Comparison of ENCODE assay signal across 15 cellular contexts in the genomic region with DNA sequence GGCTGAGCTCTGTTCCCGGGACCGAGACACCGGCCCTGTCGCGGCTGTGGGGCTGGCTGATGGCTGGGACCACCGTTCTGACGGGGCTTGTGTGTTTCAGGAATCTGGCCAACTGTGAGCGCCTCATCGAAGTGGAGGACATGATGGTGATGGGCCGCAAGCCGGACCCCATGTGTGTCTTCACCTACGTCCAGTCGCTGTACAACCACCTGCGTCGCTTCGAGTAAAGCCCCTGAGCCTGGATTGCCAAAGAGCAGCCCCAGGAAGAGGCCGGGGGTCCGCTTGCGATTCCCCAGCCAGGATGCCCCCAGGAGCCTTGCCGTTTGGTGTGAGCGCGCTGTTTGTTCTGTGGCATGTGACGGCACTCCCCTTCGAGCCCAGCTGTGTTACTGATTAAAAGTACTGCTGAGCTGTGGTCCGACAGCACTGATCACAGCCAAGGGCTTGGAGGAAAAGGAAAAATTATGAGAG. TPM values are rescaled to one million over a fixed set of nuclear protein-coding genes. Genes with fewer than 3 reads are reported as not detected.
DNase-seq lines count a peak whose midpoint lies in the region; ATAC-seq and TF ChIP-seq lines count a peak whose summit lies in the region.
"Had no signal": no experiment of that assay in that cellular context is flagged by ENCODE, and none has a peak within 500 bp of the region (broad histone marks: within the 10 kb centered on the region; RNA-seq: fewer than 3 reads in every experiment).

No MANE protein-coding gene starts in this region.

- no peak overlapping the region for H4K12ac ChIP-seq in trophoblast cell (ENCODE audit: low read depth, low read length)

- peak overlapping the region; percentile 22 for H2BK12ac ChIP-seq in trophoblast cell (ENCODE audit: low read length)

- H3K9me3 ChIP-seq in BLaER1 = no peaks in the 10 kb centered on the region
- H3K9me3 ChIP-seq in hepatocyte (ENCODE audit: low read depth) = no peaks in the 10 kb centered on the region
- H3K9me3 ChIP-seq in trophoblast cell (ENCODE audit: insufficient read depth, low read depth, low read length) = peaks cover 2% of the 10 kb centered on the region
- H3K9me3 ChIP-seq in CD8-positive, alpha-beta T cell (ENCODE audit: low read length) = no peaks in the 10 kb centered on the region
- H3K9me3 ChIP-seq: A549, tibial artery had no signal

- peak overlapping the region; percentile 2 for H2AK5ac ChIP-seq in trophoblast cell (ENCODE audit: low read length)

- no peak overlapping the region for H3K4ac ChIP-seq in trophoblast cell (ENCODE audit: low read depth, low read length)

- DNase-seq in caudate nucleus (lab: John Stamatoyannopoulos, UW) (no peak), hepatocyte (ENCODE audit: low spot score) (no peak), trophoblast cell (no peak), iPS-NIHi7 (ENCODE audit: extremely low spot score) (no peak)
- DNase-seq in activated CD8-positive, alpha-beta memory T cell treated with anti-CD3 and anti-CD28 coated beads, Interleukin-2, amount 10 ng/mL, durations not matched to agents 7 days and 5 days = no peak
- no peak for DNase-seq in CD8-positive, alpha-beta T cell
- no peak for DNase-seq in activated naive CD8-positive, alpha-beta T cell treated with anti-CD3 and anti-CD28 coated beads, Interleukin-2, amount 50 U/mL, for 24 hours
- DNase-seq: activated CD8-positive, alpha-beta T cell treated with anti-CD3 and anti-CD28 coated beads, Interleukin-2, amount 10 ng/mL, durations not matched to agents 7 days and 5 days; activated naive CD4-positive, alpha-beta T cell treated with anti-CD3 and anti-CD28 coated beads, Interleukin-2, amount 10 ng/mL, durations not matched to agents 7 days and 5 days; NCI-H2227 treated with DMSO at 0.1 percent for 48 hours had no signal

- H3K23ac ChIP-seq in trophoblast cell (ENCODE audit: low read length) = no peak overlapping the region

- ATAC-seq in activated CD8-positive, alpha-beta memory T cell treated with anti-CD3 and anti-CD28 coated beads, Interleukin-2, amount 10 ng/mL, durations not matched to agents 7 days and 5 days = no peak
- no peak for ATAC-seq in CD8-positive, alpha-beta T cell
- no peak for ATAC-seq in activated naive CD8-positive, alpha-beta T cell treated with anti-CD3 and anti-CD28 coated beads, Interleukin-2, amount 50 U/mL, for 24 hours
- ATAC-seq: A549; activated CD8-positive, alpha-beta T cell treated with anti-CD3 and anti-CD28 coated beads, Interleukin-2, amount 10 ng/mL, durations not matched to agents 7 days and 5 days had no signal

- no peak overlapping the region for H4K91ac ChIP-seq in trophoblast cell (ENCODE audit: low read depth, low read length)

- no peak overlapping the region for H2BK120ac ChIP-seq in trophoblast cell (ENCODE audit: insufficient read depth, low read length, poor library complexity)

- CTCF ChIA-PET in activated CD8-positive, alpha-beta memory T cell treated with anti-CD3 and anti-CD28 coated beads, Interleukin-2, amount 10 ng/mL, durations not matched to agents 7 days and 5 days (lab: Charles Lee) = no interaction called here
- CTCF ChIA-PET in CD8-positive, alpha-beta T cell (lab: Charles Lee) = interaction anchor here (0.6 kb wide), 1 partner anchor 870 kb away, joined by 4 read pairs; no protein-coding TSS in a partner anchor

- H3K14ac ChIP-seq in trophoblast cell (ENCODE audit: low read length) = no peak overlapping the region

- H3K9ac ChIP-seq in BLaER1 (peak overlapping the region; percentile 62; the same call in 1 of the 2 replicates), trophoblast cell (ENCODE audit: low read length) (no peak overlapping the region)

- H3K4me3 Mint-ChIP-seq in activated CD8-positive, alpha-beta memory T cell treated with anti-CD3 and anti-CD28 coated beads, Interleukin-2, amount 10 ng/mL, durations not matched to agents 7 days and 5 days = no peak overlapping the region
- no peak overlapping the region for H3K4me3 Mint-ChIP-seq in CD8-positive, alpha-beta T cell
- H3K4me3 Mint-ChIP-seq in activated naive CD8-positive, alpha-beta T cell treated with anti-CD3 and anti-CD28 coated beads, Interleukin-2, amount 50 U/mL, for 24 hours = no peak overlapping the region
- H3K4me3 Mint-ChIP-seq: activated CD8-positive, alpha-beta T cell treated with anti-CD3 and anti-CD28 coated beads, Interleukin-2, amount 10 ng/mL, durations not matched to agents 7 days and 5 days; activated naive CD4-positive, alpha-beta T cell treated with anti-CD3 and anti-CD28 coated beads, Interleukin-2, amount 10 ng/mL, durations not matched to agents 7 days and 5 days; memory B cell had no signal

- H3K36me3 ChIP-seq in BLaER1 (no peaks in the 10 kb centered on the region), hepatocyte (replicated peaks; ENCODE audit: insufficient read depth, low read depth) (no peaks in the 10 kb centered on the region), trophoblast cell (ENCODE audit: control insufficient read depth in 1 of 2, insufficient read depth in 2 of 2, low read length in 2 of 2) (peaks cover 46 to 47% of the 10 kb centered on the region in 2 experiments)
- H3K36me3 ChIP-seq in CD8-positive, alpha-beta T cell (ENCODE audit: insufficient read depth, low read length) = no peaks in the 10 kb centered on the region
- H3K36me3 ChIP-seq: tibial artery had no signal

- POLR2A ChIA-PET in CD8-positive, alpha-beta T cell (lab: Charles Lee) = no interaction called here

- H3K36me3 Mint-ChIP-seq in activated CD8-positive, alpha-beta memory T cell treated with anti-CD3 and anti-CD28 coated beads, Interleukin-2, amount 10 ng/mL, durations not matched to agents 7 days and 5 days = no peaks in the 10 kb centered on the region
- no peaks in the 10 kb centered on the region for H3K36me3 Mint-ChIP-seq in CD8-positive, alpha-beta T cell
- no peaks in the 10 kb centered on the region for H3K36me3 Mint-ChIP-seq in activated naive CD8-positive, alpha-beta T cell treated with anti-CD3 and anti-CD28 coated beads, Interleukin-2, amount 50 U/mL, for 24 hours (ENCODE audit: low read depth)
- H3K36me3 Mint-ChIP-seq: activated naive CD4-positive, alpha-beta T cell treated with anti-CD3 and anti-CD28 coated beads, Interleukin-2, amount 10 ng/mL, durations not matched to agents 7 days and 5 days; memory B cell had no signal

- H2AFZ ChIP-seq in hepatocyte (peak overlapping the region; percentile 35), trophoblast cell (ENCODE audit: insufficient read depth, low read length, poor library complexity) (no peak overlapping the region)

- H3K27me3 ChIP-seq in BLaER1 (no peaks in the 10 kb centered on the region), hepatocyte (no peaks in the 10 kb centered on the region), trophoblast cell (ENCODE audit: insufficient read depth, low read length) (no peaks in the 10 kb centered on the region)
- H3K27me3 ChIP-seq in CD8-positive, alpha-beta T cell (ENCODE audit: insufficient read depth, low read length) = no peaks in the 10 kb centered on the region

- H3K27ac ChIP-seq in BLaER1 = peak overlapping the region; percentile 75
- peak overlapping the region; percentile 39 for H3K27ac ChIP-seq in caudate nucleus (ENCODE audit: low read depth, low read length)
- peak overlapping the region; percentile 89 for H3K27ac ChIP-seq in hepatocyte
- H3K27ac ChIP-seq in trophoblast cell (ENCODE audit: low read depth, low read length) = no peak overlapping the region
- no peak overlapping the region for H3K27ac ChIP-seq in CD8-positive, alpha-beta T cell (ENCODE audit: low read depth, low read length)
- H3K27ac ChIP-seq: A549, tibial artery had no signal

- TF ChIP-seq CTCF in hepatocyte (IDR thresholded peaks at IDR 0.05; ENCODE audit: poor library complexity) = no peak
- TF ChIP-seq CTCF in CD8-positive, alpha-beta T cell (IDR thresholded peaks at IDR 0.05) = no peak

- H3K9me3 Mint-ChIP-seq in activated CD8-positive, alpha-beta memory T cell treated with anti-CD3 and anti-CD28 coated beads, Interleukin-2, amount 10 ng/mL, durations not matched to agents 7 days and 5 days (ENCODE audit: low read depth) = no peaks in the 10 kb centered on the region
- H3K9me3 Mint-ChIP-seq in CD8-positive, alpha-beta T cell = no peaks in the 10 kb centered on the region
- H3K9me3 Mint-ChIP-seq in activated naive CD8-positive, alpha-beta T cell treated with anti-CD3 and anti-CD28 coated beads, Interleukin-2, amount 50 U/mL, for 24 hours = no peaks in the 10 kb centered on the region
- H3K9me3 Mint-ChIP-seq: activated naive CD4-positive, alpha-beta T cell treated with anti-CD3 and anti-CD28 coated beads, Interleukin-2, amount 10 ng/mL, durations not matched to agents 7 days and 5 days; memory B cell had no signal

- peaks cover 3% of the 10 kb centered on the region for H3K4me1 Mint-ChIP-seq in activated CD8-positive, alpha-beta memory T cell treated with anti-CD3 and anti-CD28 coated beads, Interleukin-2, amount 10 ng/mL, durations not matched to agents 7 days and 5 days
- no peaks in the 10 kb centered on the region for H3K4me1 Mint-ChIP-seq in CD8-positive, alpha-beta T cell (ENCODE audit: low read depth)
- H3K4me1 Mint-ChIP-seq in activated naive CD8-positive, alpha-beta T cell treated with anti-CD3 and anti-CD28 coated beads, Interleukin-2, amount 50 U/mL, for 24 hours = no peaks in the 10 kb centered on the region
- H3K4me1 Mint-ChIP-seq: activated naive CD4-positive, alpha-beta T cell treated with anti-CD3 and anti-CD28 coated beads, Interleukin-2, amount 10 ng/mL, durations not matched to agents 7 days and 5 days had no signal

- intact Hi-C loops in CD8-positive, alpha-beta T cell (cut with DNase I, micrococcal nuclease) = no loop called here

- H4K20me1 ChIP-seq in BLaER1 (no peaks in the 10 kb centered on the region), hepatocyte (ENCODE audit: insufficient read depth, poor library complexity, severe bottlenecking) (no peaks in the 10 kb centered on the region)

- H3K4me1 ChIP-seq in BLaER1 (peaks cover 50% of the 10 kb centered on the region), hepatocyte (ENCODE audit: insufficient read depth) (peaks cover 63% of the 10 kb centered on the region), trophoblast cell (ENCODE audit: control insufficient read depth in 1 of 2, insufficient read depth in 2 of 2, low read length in 2 of 2) (peaks cover 16 to 23% of the 10 kb centered on the region in 2 experiments)
- no peaks in the 10 kb centered on the region for H3K4me1 ChIP-seq in CD8-positive, alpha-beta T cell (ENCODE audit: insufficient read depth, low read length)
- H3K4me1 ChIP-seq: A549, tibial artery had no signal

- peaks cover 48% of the 10 kb centered on the region for H3K27me3 Mint-ChIP-seq in activated CD8-positive, alpha-beta memory T cell treated with anti-CD3 and anti-CD28 coated beads, Interleukin-2, amount 10 ng/mL, durations not matched to agents 7 days and 5 days
- H3K27me3 Mint-ChIP-seq in CD8-positive, alpha-beta T cell (ENCODE audit: low read depth) = peaks cover 6% of the 10 kb centered on the region
- peaks cover 10% of the 10 kb centered on the region for H3K27me3 Mint-ChIP-seq in activated naive CD8-positive, alpha-beta T cell treated with anti-CD3 and anti-CD28 coated beads, Interleukin-2, amount 50 U/mL, for 24 hours

- H3K9me2 ChIP-seq in hepatocyte (replicated peaks; ENCODE audit: insufficient read depth) = no peaks in the 10 kb centered on the region

- no peak overlapping the region for H4K8ac ChIP-seq in trophoblast cell (ENCODE audit: low read depth, low read length)

- H3K4me2 ChIP-seq in BLaER1 = peak overlapping the region; percentile 80
- H3K4me2 ChIP-seq in hepatocyte = peak overlapping the region; percentile 60
- no peak overlapping the region for H3K4me2 ChIP-seq in trophoblast cell (ENCODE audit: low read length)
- H3K4me2 ChIP-seq: A549 had no signal

- H3K18ac ChIP-seq in trophoblast cell (ENCODE audit: low read length) = peak overlapping the region; percentile 0

- H3K79me1 ChIP-seq in trophoblast cell (ENCODE audit: low read length) = peaks cover 3% of the 10 kb centered on the region

- 67% methylated on average over 25 of the region's 25 CpGs for WGBS in hepatocyte (ENCODE audit: low lambda C conversion rate, missing lambda C conversion rate)
- WGBS in trophoblast cell (ENCODE audit: extremely low coverage, insufficient coverage, insufficient read length) = no CpG with 5 or more reads among the region's 25 CpGs

- no peak overlapping the region for H2BK5ac ChIP-seq in trophoblast cell (ENCODE audit: low read depth, low read length, poor library complexity)

- H3K79me2 ChIP-seq in hepatocyte = peaks cover 12% of the 10 kb centered on the region
- H3K79me2 ChIP-seq in trophoblast cell (ENCODE audit: control insufficient read depth, insufficient read depth, low read length, poor library complexity) = peaks cover 2% of the 10 kb centered on the region

- no peak overlapping the region for H3K4me3 ChIP-seq in BLaER1
- no peak overlapping the region for H3K4me3 ChIP-seq in hepatocyte
- H3K4me3 ChIP-seq in trophoblast cell (ENCODE audit: low read depth, low read length) = no peak overlapping the region
- H3K4me3 ChIP-seq in CD8-positive, alpha-beta T cell (ENCODE audit: low read depth, low read length) = no peak overlapping the region
- H3K4me3 ChIP-seq: A549, tibial artery had no signal

- no peak overlapping the region for H3K27ac Mint-ChIP-seq in activated CD8-positive, alpha-beta memory T cell treated with anti-CD3 and anti-CD28 coated beads, Interleukin-2, amount 10 ng/mL, durations not matched to agents 7 days and 5 days
- H3K27ac Mint-ChIP-seq in CD8-positive, alpha-beta T cell = no peak overlapping the region
- no peak overlapping the region for H3K27ac Mint-ChIP-seq in activated naive CD8-positive, alpha-beta T cell treated with anti-CD3 and anti-CD28 coated beads, Interleukin-2, amount 50 U/mL, for 24 hours
- H3K27ac Mint-ChIP-seq: activated CD8-positive, alpha-beta T cell treated with anti-CD3 and anti-CD28 coated beads, Interleukin-2, amount 10 ng/mL, durations not matched to agents 7 days and 5 days; activated naive CD4-positive, alpha-beta T cell treated with anti-CD3 and anti-CD28 coated beads, Interleukin-2, amount 10 ng/mL, durations not matched to agents 7 days and 5 days; memory B cell had no signal

RNA-seq across cellular contexts. Expression of gene SMTNL2, which starts 23.0 kb away (rescaled TPM):
- 41.5 and 56.8 TPM in 2 replicates for total RNA-seq in hepatocyte
- polyA plus RNA-seq in hepatocyte = 106 TPM in 2 replicates
- 71.8 and 77.6 TPM in 2 replicates for polyA plus RNA-seq in trophoblast cell (2013)
- not detected for total RNA-seq in activated CD8-positive, alpha-beta memory T cell treated with anti-CD3 and anti-CD28 coated beads, Interleukin-2, amount 10 ng/mL, durations not matched to agents 7 days and 5 days
- not detected for total RNA-seq in CD8-positive, alpha-beta T cell
- total RNA-seq: activated CD8-positive, alpha-beta T cell treated with anti-CD3 and anti-CD28 coated beads, Interleukin-2, amount 10 ng/mL, durations not matched to agents 7 days and 5 days; dermis microvascular lymphatic vessel endothelial cell had no signal

RNA-seq across cellular contexts. Expression of gene ALOX15, which starts 34.2 kb away (rescaled TPM):
- total RNA-seq in hepatocyte = 1.9 and 2.1 TPM in 2 replicates
- 5.5 and 7.5 TPM in 2 replicates for polyA plus RNA-seq in hepatocyte
- 1.6 and 1.9 TPM in 2 replicates for polyA plus RNA-seq in trophoblast cell (2013)
- total RNA-seq in activated CD8-positive, alpha-beta memory T cell treated with anti-CD3 and anti-CD28 coated beads, Interleukin-2, amount 10 ng/mL, durations not matched to agents 7 days and 5 days = not detected
- not detected for total RNA-seq in CD8-positive, alpha-beta T cell
- total RNA-seq: activated CD8-positive, alpha-beta T cell treated with anti-CD3 and anti-CD28 coated beads, Interleukin-2, amount 10 ng/mL, durations not matched to agents 7 days and 5 days; dermis microvascular lymphatic vessel endothelial cell had no signal

RNA-seq across cellular contexts. Expression of gene GGT6, which starts 46.9 kb away (rescaled TPM):
- 0.32 TPM in 1 of 2 replicates, not detected in the other for total RNA-seq in hepatocyte
- not detected in 2 replicates for polyA plus RNA-seq in hepatocyte
- polyA plus RNA-seq in trophoblast cell (2013) = not detected in 2 replicates
- not detected for total RNA-seq in activated CD8-positive, alpha-beta memory T cell treated with anti-CD3 and anti-CD28 coated beads, Interleukin-2, amount 10 ng/mL, durations not matched to agents 7 days and 5 days
- total RNA-seq in CD8-positive, alpha-beta T cell = not detected
- total RNA-seq: activated CD8-positive, alpha-beta T cell treated with anti-CD3 and anti-CD28 coated beads, Interleukin-2, amount 10 ng/mL, durations not matched to agents 7 days and 5 days; dermis microvascular lymphatic vessel endothelial cell had no signal
- polyA plus RNA-seq: A549 had no signal

RNA-seq across cellular contexts. Expression of gene MYBBP1A, which starts 52.1 kb away (rescaled TPM):
- total RNA-seq in hepatocyte = 17.9 and 23.7 TPM in 2 replicates
- polyA plus RNA-seq in hepatocyte = 44.1 and 46.5 TPM in 2 replicates
- polyA plus RNA-seq in trophoblast cell (2013) = 12.1 and 12.4 TPM in 2 replicates
- total RNA-seq in activated CD8-positive, alpha-beta memory T cell treated with anti-CD3 and anti-CD28 coated beads, Interleukin-2, amount 10 ng/mL, durations not matched to agents 7 days and 5 days = 10 to 100 TPM; 72.4 to 94.3 TPM
- total RNA-seq in CD8-positive, alpha-beta T cell = 10 to 100 TPM; 69.8 to 71.8 TPM

Comparison
In these comparisons a context has a peak if more than half of its experiments do, and no peak if none do; other contexts are left out.
1. H3K27ac ChIP-seq: peak in BLaER1 (single experiment), caudate nucleus (single experiment) and hepatocyte (single experiment); none in trophoblast cell (single experiment) and CD8-positive, alpha-beta T cell (single experiment).
2. RNA of gene SMTNL2, which starts 23.0 kb away (total RNA-seq): 41.5 to 56.8 TPM in hepatocyte; not detected in activated CD8-positive, alpha-beta memory T cell treated with anti-CD3 and anti-CD28 coated beads, Interleukin-2, amount 10 ng/mL, durations not matched to agents 7 days and 5 days and not detected in CD8-positive, alpha-beta T cell; every median in the first group is over 10 times any median in the second.